Comparison of ENCODE assay signal across 8 cellular contexts in the genomic region with DNA sequence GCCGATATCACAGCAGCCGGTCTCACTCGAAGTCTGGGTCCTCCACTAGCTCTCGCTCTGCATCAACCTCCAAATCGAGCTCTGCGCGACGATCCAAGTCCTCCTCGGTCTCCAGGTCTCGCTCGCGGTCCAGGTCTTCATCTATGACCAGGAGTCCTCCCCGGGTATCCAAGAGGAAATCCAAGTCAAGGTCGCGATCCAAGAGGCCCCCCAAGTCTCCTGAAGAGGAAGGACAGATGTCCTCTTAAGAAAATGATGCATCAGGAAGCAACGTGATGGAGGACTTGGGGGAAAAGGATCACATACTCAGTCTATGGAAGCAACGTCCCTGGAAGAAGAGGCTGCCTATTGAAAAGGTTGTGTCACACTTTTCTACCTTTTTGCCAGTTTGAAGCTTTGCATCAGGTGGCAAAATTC. TPM values are rescaled to one million over a fixed set of nuclear protein-coding genes. Genes with fewer than 3 reads are reported as not detected.
DNase-seq lines count a peak whose midpoint lies in the region; ATAC-seq and TF ChIP-seq lines count a peak whose summit lies in the region.

No MANE protein-coding gene starts in this region.

- no peak for TF ChIP-seq CTCF in epithelial cell of esophagus (IDR thresholded peaks at IDR 0.05; ENCODE audit: insufficient read depth, low read depth, low read length, missing control alignments)

- H3K36me3 Mint-ChIP-seq in T-cell, result peaks cover 13% of the 10 kb centered on the region
- peaks cover 5% of the 10 kb centered on the region for H3K36me3 Mint-ChIP-seq in natural killer cell treated with Interleukin-12 subunit alpha and Interleukin-12 subunit beta and Interleukin-15 and Interleukin-18, amount 100 ng/mL, for 72 hours

- H3K27me3 Mint-ChIP-seq in T-cell, result no peaks in the 10 kb centered on the region
- H3K27me3 Mint-ChIP-seq in natural killer cell treated with Interleukin-12 subunit alpha and Interleukin-12 subunit beta and Interleukin-15 and Interleukin-18, amount 100 ng/mL, for 72 hours, result peaks cover 0 to 2% of the 10 kb centered on the region in 2 donors

- H3K9me3 Mint-ChIP-seq in T-cell, result no peaks in the 10 kb centered on the region
- no peaks in the 10 kb centered on the region for H3K9me3 Mint-ChIP-seq in natural killer cell treated with Interleukin-12 subunit alpha and Interleukin-12 subunit beta and Interleukin-15 and Interleukin-18, amount 100 ng/mL, for 72 hours

- in situ Hi-C loops in G401 (cut with HindIII; ENCODE audit: low sequenced_read_pairs), result no loop called here

- POLR2A ChIA-PET in T-cell (lab: Charles Lee), result interaction anchor here (0.7 to 3.1 kb wide), 9 partner anchors 21 to 1326 kb away, joined by 3 to 33 read pairs (median 4); a partner anchor contains a TSS

- no peak for ATAC-seq in T-cell (replicated peaks in 1 of 4)
- ATAC-seq in natural killer cell treated with Interleukin-12 subunit alpha and Interleukin-12 subunit beta and Interleukin-15 and Interleukin-18, amount 100 ng/mL, for 72 hours, result no peak

- peak overlapping the region; percentile 94 for H3K4me3 ChIP-seq in epithelial cell of esophagus (ENCODE audit: low read length)

- DNase-seq in stimulated activated CD4-positive, alpha-beta T cell treated with anti-CD3 and anti-CD28 coated beads, Interleukin-1b, Interleukin-23, amount 100 ng/mL, for 48 hours, result peak; percentile 61
- DNase-seq in stimulated activated CD4-positive, alpha-beta T cell treated with anti-CD3 and anti-CD28 coated beads, Interleukin-15, amount 100 ng/mL, for 24 hours, result no peak
- DNase-seq in T-cell (peak in 10 of 34 experiments; percentile 5 to 43 (median 33)), epithelial cell of esophagus (ENCODE audit: low read depth) (no peak), GDM1 (lab: John Stamatoyannopoulos, UW) (no peak), G401 (ENCODE audit: low spot score) (no peak), HK-2 (ENCODE audit: unreplicated experiment) (no peak)
- no peak for DNase-seq in natural killer cell treated with Interleukin-12 subunit alpha and Interleukin-12 subunit beta and Interleukin-15 and Interleukin-18, amount 100 ng/mL, for 72 hours (ENCODE audit: low spot score)

- peak overlapping the region; percentile 97 to 99 for H3K27ac Mint-ChIP-seq in T-cell
- H3K27ac Mint-ChIP-seq in natural killer cell treated with Interleukin-12 subunit alpha and Interleukin-12 subunit beta and Interleukin-15 and Interleukin-18, amount 100 ng/mL, for 72 hours, result peak overlapping the region; percentile 92 to 99

- peak overlapping the region; percentile 94 to 100 (median 97) for H3K4me3 Mint-ChIP-seq in T-cell
- H3K4me3 Mint-ChIP-seq in natural killer cell treated with Interleukin-12 subunit alpha and Interleukin-12 subunit beta and Interleukin-15 and Interleukin-18, amount 100 ng/mL, for 72 hours, result peak overlapping the region; percentile 97

- CTCF ChIA-PET in T-cell (lab: Charles Lee), result interaction anchor here (0.6 to 5.7 kb wide), 28 partner anchors 9 to 1322 kb away, joined by 3 to 73 read pairs (median 5); a partner anchor contains a TSS

- H3K4me1 Mint-ChIP-seq in T-cell, result peaks cover 33 to 44% (median 35%) of the 10 kb centered on the region in 3 donors
- H3K4me1 Mint-ChIP-seq in natural killer cell treated with Interleukin-12 subunit alpha and Interleukin-12 subunit beta and Interleukin-15 and Interleukin-18, amount 100 ng/mL, for 72 hours (ENCODE audit: low read depth in 2 of 2), result peaks cover 22 to 25% of the 10 kb centered on the region in 2 donors

RNA-seq across cellular contexts. Expression of a gene that starts 1.1 kb away (rescaled TPM):
- 10 to 100 TPM; 61.2 to 84.0 (median 72.7) TPM for total RNA-seq in T-cell
- 10 to 100 TPM; 29.4 to 44.3 TPM for total RNA-seq in natural killer cell treated with Interleukin-12 subunit alpha and Interleukin-12 subunit beta and Interleukin-15 and Interleukin-18, amount 100 ng/mL, for 72 hours
- 24.3 and 26.4 TPM in 2 replicates for total RNA-seq in G401 (2014; rRNA removed; shearing (Covaris generic))

RNA-seq across cellular contexts. Expression of a gene that starts 18.6 kb away (rescaled TPM):
- not detected for total RNA-seq in T-cell
- not detected for total RNA-seq in natural killer cell treated with Interleukin-12 subunit alpha and Interleukin-12 subunit beta and Interleukin-15 and Interleukin-18, amount 100 ng/mL, for 72 hours
- 0.06 TPM in 1 of 2 replicates, not detected in the other for total RNA-seq in G401 (2014; rRNA removed; shearing (Covaris generic))

RNA-seq across cellular contexts. Expression of a gene that starts 21.8 kb away (rescaled TPM):
- 10 to 100 TPM in 2 of 5 donors, 1 to 10 TPM in 3; 7.4 to 13.1 (median 9.8) TPM for total RNA-seq in T-cell
- 1 to 10 TPM; 8.4 to 9.3 TPM for total RNA-seq in natural killer cell treated with Interleukin-12 subunit alpha and Interleukin-12 subunit beta and Interleukin-15 and Interleukin-18, amount 100 ng/mL, for 72 hours
- 0.64 and 1.2 TPM in 2 replicates for total RNA-seq in G401 (2014; rRNA removed; shearing (Covaris generic))

RNA-seq across cellular contexts. Expression of a gene that starts 42.8 kb away (rescaled TPM):
- not detected for total RNA-seq in T-cell
- not detected for total RNA-seq in natural killer cell treated with Interleukin-12 subunit alpha and Interleukin-12 subunit beta and Interleukin-15 and Interleukin-18, amount 100 ng/mL, for 72 hours
- total RNA-seq in G401 (2014; rRNA removed; shearing (Covaris generic)), result 0.20 TPM in 1 of 2 replicates, not detected in the other
